ENCODE assay signal across 7 cellular contexts in genomic region chr16:910181-910580, GRCh38.
"Had no signal": no experiment of that assay in that cellular context is flagged by ENCODE, and none has a peak within 500 bp of the region (broad histone marks: within the 10 kb centered on the region; RNA-seq: fewer than 3 reads in every experiment).

No MANE protein-coding gene starts in this region.

- ATAC-seq: GM23338, HCT116, HepG2 had no signal

- H3K4me1 ChIP-seq: HAP-1 had no signal

- H3K27ac ChIP-seq: HL-60 had no signal

- H3K27me3 Mint-ChIP-seq: IgD-negative memory B cell had no signal

- H3K4me3 ChIP-seq: GM23338, HAP-1 had no signal

- H3K4me1 Mint-ChIP-seq: GM23338, IgD-negative memory B cell had no signal

- H3K36me3 ChIP-seq: HAP-1 had no signal

- DNase-seq: HFFc6 had no signal

- H3K4me3 Mint-ChIP-seq: GM23338, HFFc6, IgD-negative memory B cell had no signal

- H3K27ac Mint-ChIP-seq: HFFc6, IgD-negative memory B cell had no signal
